13 cellular contexts compared by ENCODE assay signal in the genomic region with DNA sequence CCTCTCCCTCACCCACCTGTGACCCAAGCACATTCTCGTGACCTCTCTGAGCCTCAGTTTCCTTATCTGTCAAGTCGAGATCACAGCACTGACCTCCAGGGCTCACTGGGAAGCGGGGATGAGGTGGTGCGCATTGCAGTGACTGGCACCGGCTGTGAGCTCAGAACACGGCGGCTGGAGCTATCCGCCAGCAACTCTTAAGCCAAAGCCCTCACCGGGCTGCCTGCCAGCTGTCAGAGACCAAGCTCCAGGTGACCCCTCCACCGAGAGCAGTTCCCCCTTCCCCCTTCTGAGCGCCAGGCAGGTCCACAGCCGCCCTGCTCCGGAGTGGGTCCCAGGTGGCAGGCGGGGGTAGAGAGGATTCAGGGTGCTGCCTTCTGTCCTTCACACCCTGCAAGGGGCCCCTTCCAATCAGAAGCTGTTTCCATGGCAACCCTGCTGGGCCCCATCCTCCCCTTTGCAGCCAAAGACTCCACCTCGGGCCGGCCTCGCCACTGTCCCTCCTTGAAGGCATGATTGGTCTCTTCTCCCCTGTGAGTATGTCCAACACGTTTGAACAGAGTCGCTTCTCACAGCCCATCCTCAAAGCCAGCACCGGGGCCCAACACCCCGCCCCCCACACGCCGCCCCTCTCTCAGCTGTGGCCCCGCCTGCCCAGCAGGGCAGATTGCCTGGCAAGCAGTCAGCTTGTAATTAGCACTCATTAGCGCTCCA.
DNase-seq lines count a peak whose midpoint lies in the region; ATAC-seq and TF ChIP-seq lines count a peak whose summit lies in the region.
"Had no signal": no experiment of that assay in that cellular context is flagged by ENCODE, and none has a peak within 500 bp of the region (broad histone marks: within the 10 kb centered on the region; RNA-seq: fewer than 3 reads in every experiment).

No MANE protein-coding gene starts in this region.

- H3K4me1 ChIP-seq in BLaER1, result peaks cover 41% of the 10 kb centered on the region
- H3K4me1 ChIP-seq in H9 (ENCODE audit: insufficient read depth, low read length), result no peaks in the 10 kb centered on the region
- peaks cover 6% of the 10 kb centered on the region for H3K4me1 ChIP-seq in lower lobe of right lung

- peak; percentile 32 for DNase-seq in H9
- DNase-seq in amniotic epithelial cell (ENCODE audit: low read depth), result peak; percentile 9
- peak; percentile 38 for DNase-seq in lower lobe of right lung
- DNase-seq in middle frontal gyrus (ENCODE audit: extremely low spot score, low spot score), result no peak
- DNase-seq in foreskin melanocyte, result no peak
- DNase-seq: naive B cell; NCI-H526; stimulated activated naive CD4-positive, alpha-beta T cell treated with Interleukin-2 at 50 U/mL for 16 hours had no signal

- no peak overlapping the region for H3T11ph ChIP-seq in H9 (ENCODE audit: low read length)

- peaks cover 7 to 32% of the 10 kb centered on the region in 2 experiments for H3K4me1 Mint-ChIP-seq in H9
- H3K4me1 Mint-ChIP-seq: T-cell had no signal

- H3K4me3 Mint-ChIP-seq in H9, result peak overlapping the region in 1 of 2 experiments; percentile 62; a peak in 3 of 5 replicates
- H3K4me3 Mint-ChIP-seq: CD8-positive, alpha-beta memory T cell; T-cell had no signal

- intact Hi-C loops in lower lobe of right lung (cut with DNase I), result no loop called here

- H3K36me3 ChIP-seq in BLaER1 (no peaks in the 10 kb centered on the region), lower lobe of right lung (no peaks in the 10 kb centered on the region)

- H3K79me1 ChIP-seq in H9 (ENCODE audit: insufficient read depth, low read depth, low read length, poor library complexity, severe bottlenecking), result no peaks in the 10 kb centered on the region

- peaks cover 2% of the 10 kb centered on the region for H3K9me3 ChIP-seq in BLaER1
- no peaks in the 10 kb centered on the region for H3K9me3 ChIP-seq in H9 (ENCODE audit: control insufficient read depth, low read depth, low read length)
- no peaks in the 10 kb centered on the region for H3K9me3 ChIP-seq in lower lobe of right lung

- H3K4me3 ChIP-seq in BLaER1, result peak overlapping the region; percentile 46
- H3K4me3 ChIP-seq in lower lobe of right lung, result no peak overlapping the region

- no peak overlapping the region for H3K23ac ChIP-seq in H9 (ENCODE audit: insufficient read length, low read depth, low read length)

- no peak overlapping the region for H4K8ac ChIP-seq in H9 (replicated peaks; ENCODE audit: insufficient read length, low read depth, low read length)

- H3K27me3 Mint-ChIP-seq in H9 (ENCODE audit: low read depth), result peaks cover 28% of the 10 kb centered on the region

- no peak overlapping the region for H2BK5ac ChIP-seq in H9 (ENCODE audit: insufficient read length, low read length)

- peaks cover 65% of the 10 kb centered on the region for H4K20me1 ChIP-seq in BLaER1
- H4K20me1 ChIP-seq in H9 (ENCODE audit: control insufficient read depth, insufficient read depth, insufficient read length), result no peaks in the 10 kb centered on the region

- no peak overlapping the region for H3K18ac ChIP-seq in H9 (ENCODE audit: insufficient read length, low read depth, low read length)

- no peak overlapping the region for H2BK12ac ChIP-seq in H9 (ENCODE audit: insufficient read length, low read depth, low read length)

- no peaks in the 10 kb centered on the region for H3K79me2 ChIP-seq in H9 (ENCODE audit: insufficient read depth, low read length)

- peaks cover 0 to 2% of the 10 kb centered on the region in 2 experiments; a peak in 1 of 5 replicates for H3K9me3 Mint-ChIP-seq in H9

- H3K36me3 Mint-ChIP-seq in H9 (ENCODE audit: insufficient read depth in 1 of 3, low read depth in 3 of 3), result no peaks in the 10 kb centered on the region
- H3K36me3 Mint-ChIP-seq: CD8-positive, alpha-beta memory T cell; naive B cell; T-cell had no signal

- no CpG with 5 or more reads among the region's 25 CpGs for WGBS in H9 (ENCODE audit: extremely low coverage, insufficient read length, low lambda C conversion rate)

- no peak overlapping the region for H3K56ac ChIP-seq in H9 (ENCODE audit: insufficient read length, low read depth, low read length)

- H3K27me3 ChIP-seq in BLaER1 (peaks cover 70% of the 10 kb centered on the region), H9 (ENCODE audit: insufficient read depth, low read length) (peaks cover 3% of the 10 kb centered on the region; the same call in 1 of the 2 replicates), lower lobe of right lung (ENCODE audit: low read depth) (peaks cover 63% of the 10 kb centered on the region)

- TF ChIP-seq CTCF in H9 (conservative IDR thresholded peaks at IDR 0.05) (no peak), lower lobe of right lung (IDR thresholded peaks at IDR 0.05) (no peak)

- no peak overlapping the region for H2AFZ ChIP-seq in H9 (ENCODE audit: low read length)

- no peak overlapping the region for H4K91ac ChIP-seq in H9 (ENCODE audit: insufficient read length, low read depth, low read length)

- H2BK20ac ChIP-seq in H9 (ENCODE audit: low read depth, low read length, poor library complexity, severe bottlenecking), result no peak overlapping the region

- no peak overlapping the region for H3K4ac ChIP-seq in H9 (ENCODE audit: low read depth, low read length)

- H3K4me2 ChIP-seq in BLaER1 (peak overlapping the region; percentile 96), H9 (ENCODE audit: insufficient read depth, insufficient read length, low read length) (no peak overlapping the region)

- H3K9ac ChIP-seq in BLaER1 (no peak overlapping the region), H9 (ENCODE audit: extremely low read depth, insufficient read length, low read length) (no peak overlapping the region)

- no peaks in the 10 kb centered on the region for H3K23me2 ChIP-seq in H9 (ENCODE audit: insufficient read length, low read depth, low read length, poor library complexity, severe bottlenecking)

- H3K27ac ChIP-seq in BLaER1 (no peak overlapping the region), H9 (ENCODE audit: insufficient read length, low read depth, low read length) (no peak overlapping the region), lower lobe of right lung (no peak overlapping the region)

- no peak overlapping the region; a peak in 1 of 7 replicates for H3K27ac Mint-ChIP-seq in H9
- H3K27ac Mint-ChIP-seq: naive B cell, T-cell had no signal

- H2AK5ac ChIP-seq in H9 (ENCODE audit: insufficient read length, low read length), result no peak overlapping the region

- H2BK15ac ChIP-seq in H9 (ENCODE audit: low read depth, low read length), result no peak overlapping the region

- ATAC-seq in lower lobe of right lung (no peak), GM21528 (IDR thresholded peaks at IDR 0.05; ENCODE audit: low FRiP score, unreplicated experiment) (no peak), HG02973 (IDR thresholded peaks at IDR 0.05; ENCODE audit: unreplicated experiment) (no peak)

- H2BK120ac ChIP-seq in H9 (ENCODE audit: low read depth, low read length, poor library complexity, severe bottlenecking), result no peak overlapping the region

- H3K14ac ChIP-seq in H9 (ENCODE audit: insufficient read depth, low read length), result no peak overlapping the region

- no peak overlapping the region for H4K5ac ChIP-seq in H9 (ENCODE audit: insufficient read length, low read depth, low read length)

Comparison
In these comparisons a context has a peak if more than half of its experiments do, and no peak if none do; other contexts are left out.
1. DNase-seq: peak in H9 (single experiment), amniotic epithelial cell (single experiment) and lower lobe of right lung (single experiment); none in middle frontal gyrus (single experiment) and foreskin melanocyte (single experiment).